ENCODE assay signal across 10 cellular contexts in genomic region chr6:1310628-1311399, GRCh38. TPM values are rescaled to one million over a fixed set of nuclear protein-coding genes. Genes with fewer than 3 reads are reported as not detected.
DNase-seq lines count a peak whose midpoint lies in the region; ATAC-seq, FAIRE-seq and TF ChIP-seq lines count a peak whose summit lies in the region.
"Had no signal": no experiment of that assay in that cellular context is flagged by ENCODE, and none has a peak within 500 bp of the region (broad histone marks: within the 10 kb centered on the region; RNA-seq: fewer than 3 reads in every experiment).

No MANE protein-coding gene starts in this region.

- peaks cover 9% of the 10 kb centered on the region for H3K27me3 ChIP-seq in CD8-positive, alpha-beta memory T cell (ENCODE audit: insufficient read depth, low read length, poor library complexity, severe bottlenecking)
- H3K27me3 ChIP-seq in PC-9 (ENCODE audit: insufficient read depth, low read depth) (no peaks in the 10 kb centered on the region), esophagus squamous epithelium (peaks cover 0 to 71% (median 0%) of the 10 kb centered on the region in 4 donors), pancreas (peaks cover 0 to 13% (median 4%) of the 10 kb centered on the region in 4 donors)

- H2AFZ ChIP-seq in PC-9 = peak overlapping the region; percentile 84

- H3K36me3 Mint-ChIP-seq in CD8-positive, alpha-beta memory T cell = no peaks in the 10 kb centered on the region

- TF ChIP-seq CTCF in PC-9 (conservative IDR thresholded peaks at IDR 0.05) (no peak), esophagus squamous epithelium (IDR thresholded peaks at IDR 0.05) (no peak), pancreas (IDR thresholded peaks at IDR 0.05) (no peak)

- no peaks in the 10 kb centered on the region for H3K9me3 ChIP-seq in CD8-positive, alpha-beta memory T cell (ENCODE audit: low read length)
- H3K9me3 ChIP-seq in PC-9 (ENCODE audit: insufficient read depth, low read depth) = no peaks in the 10 kb centered on the region
- H3K9me3 ChIP-seq in esophagus squamous epithelium = no peaks in the 10 kb centered on the region
- H3K9me3 ChIP-seq in pancreas = no peaks in the 10 kb centered on the region

- FAIRE-seq in pancreas (lab: Jason Lieb, UNC) = no peak

- H3K4me1 ChIP-seq in CD8-positive, alpha-beta memory T cell (ENCODE audit: insufficient read depth, low read length) = no peaks in the 10 kb centered on the region
- H3K4me1 ChIP-seq in PC-9 (replicated peaks; ENCODE audit: insufficient read depth) (peaks cover 7% of the 10 kb centered on the region; the same call in 1 of the 2 replicates), esophagus squamous epithelium (peaks cover 7 to 52% (median 7%) of the 10 kb centered on the region in 3 donors), pancreas (no peaks in the 10 kb centered on the region)

- CTCF ChIA-PET in CD8-positive, alpha-beta memory T cell (lab: Charles Lee) = no interaction called here
- CTCF ChIA-PET in PC-9 (lab: Charles Lee) = interaction anchor here (1.0 to 1.8 kb wide), 3 partner anchors 15 to 70 kb away, joined by 4 to 18 read pairs (median 5); no protein-coding TSS in a partner anchor

- peaks cover 0 to 11% (median 0%) of the 10 kb centered on the region in 5 donors for H3K9me3 Mint-ChIP-seq in CD8-positive, alpha-beta memory T cell

- H3K4me1 Mint-ChIP-seq in CD8-positive, alpha-beta memory T cell = peaks cover 14 to 32% (median 18%) of the 10 kb centered on the region in 3 donors

- intact Hi-C loops in PC-9 (cut with micrococcal nuclease; ENCODE audit: unreplicated experiment) (loop anchor here (1.0 to 2.0 kb wide), 5 partner anchors 24 to 148 kb away; no protein-coding TSS in a partner anchor), esophagus squamous epithelium (cut with DNase I) (no loop called here), pancreas (cut with DNase I) (no loop called here)

- ATAC-seq in pancreas = peak; percentile 49 to 65 (median 62)
- no peak for ATAC-seq in HG02588 (IDR thresholded peaks at IDR 0.05; ENCODE audit: unreplicated experiment)

- H3K27ac ChIP-seq in CD8-positive, alpha-beta memory T cell (ENCODE audit: low read depth, low read length) = no peak overlapping the region
- peak overlapping the region; percentile 90 for H3K27ac ChIP-seq in PC-9
- peak overlapping the region; percentile 88 to 95 (median 92) for H3K27ac ChIP-seq in esophagus squamous epithelium
- H3K27ac ChIP-seq in pancreas = peak overlapping the region; percentile 72 to 90 (median 83)

- peaks cover 64 to 77% of the 10 kb centered on the region in 2 donors for H3K27me3 Mint-ChIP-seq in CD8-positive, alpha-beta memory T cell

- peak overlapping the region; percentile 81 for H3K4me2 ChIP-seq in PC-9

- H3K9me2 ChIP-seq in PC-9 (ENCODE audit: insufficient read depth) = no peaks in the 10 kb centered on the region

- BruUV-seq in PC-9 (replicated peaks; lab: Mats Ljungman, UMichigan) = no TSS peak

- peaks cover 31% of the 10 kb centered on the region for H3K79me2 ChIP-seq in PC-9 (ENCODE audit: low read depth)

- no peak overlapping the region for H3K27ac Mint-ChIP-seq in CD8-positive, alpha-beta memory T cell

- TF ChIP-seq POLR2A in esophagus squamous epithelium (IDR thresholded peaks at IDR 0.05) = no peak

- no peak overlapping the region for H3K4me3 ChIP-seq in CD8-positive, alpha-beta memory T cell (ENCODE audit: low read length)
- peak overlapping the region; percentile 69 for H3K4me3 ChIP-seq in PC-9
- H3K4me3 ChIP-seq in esophagus squamous epithelium = peak overlapping the region; percentile 62 to 75 (median 66)
- H3K4me3 ChIP-seq in pancreas = peak overlapping the region; percentile 31 to 61 (median 48)

- 8 to 10% methylated on average over 22 to 41 of the region's 43 CpGs for WGBS in esophagus squamous epithelium, 2 donors
- WGBS in pancreas, 2 donors = 3% methylated on average over 43 of the region's 43 CpGs

- peaks cover 36% of the 10 kb centered on the region; the same call in 1 of the 2 replicates for H3F3A ChIP-seq in PC-9 (ENCODE audit: insufficient read depth, low read depth)

- POLR2A ChIA-PET in CD8-positive, alpha-beta memory T cell (lab: Charles Lee) = no interaction called here
- POLR2A ChIA-PET in PC-9 (lab: Charles Lee; ENCODE audit: unreplicated experiment) = interaction anchor here (0.5 to 2.6 kb wide), 5 partner anchors 14 to 1196 kb away, joined by 3 to 19 read pairs (median 10); no protein-coding TSS in a partner anchor

- H3K36me3 ChIP-seq in CD8-positive, alpha-beta memory T cell (ENCODE audit: insufficient read depth, low read length) = no peaks in the 10 kb centered on the region
- H3K36me3 ChIP-seq in PC-9 (ENCODE audit: low read depth) (peaks cover 16% of the 10 kb centered on the region; the same call in 1 of the 2 replicates), esophagus squamous epithelium (no peaks in the 10 kb centered on the region), pancreas (no peaks in the 10 kb centered on the region)

- no peak for DNase-seq in CD8-positive, alpha-beta memory T cell
- DNase-seq in PC-9 (peak; percentile 60 to 70), esophagus squamous epithelium (lab: John Stamatoyannopoulos, UW) (no peak), pancreas (peak; percentile 57 to 90 (median 80)), mesenteric fat pad (ENCODE audit: low spot score) (no peak), UCSD-AML1 (lab: John Stamatoyannopoulos, UW; ENCODE audit: unreplicated experiment) (no peak)
- no peak for DNase-seq in effector CD4-positive, alpha-beta T cell
- DNase-seq: OCI-M1 had no signal

- H3K4me3 Mint-ChIP-seq in CD8-positive, alpha-beta memory T cell = peak overlapping the region; percentile 27 to 72 (median 55)

- no peaks in the 10 kb centered on the region for H4K20me1 ChIP-seq in PC-9 (ENCODE audit: insufficient read depth)

RNA-seq across cellular contexts. Expression of gene FOXQ1, which starts 1.1 kb away (rescaled TPM):
- total RNA-seq in CD8-positive, alpha-beta memory T cell = not detected
- not detected for polyA plus RNA-seq in CD8-positive, alpha-beta memory T cell
- total RNA-seq in PC-9 (2021) (55.8 and 57.0 TPM in 2 replicates), esophagus squamous epithelium (10 to 100 TPM in 3 of 4 donors, 1 to 10 TPM in 1; 8.1 to 13.0 (median 10.7) TPM), pancreas (10 to 100 TPM in 1 of 6 donors, 1 to 10 TPM in 5; 1.4 to 14.8 (median 3.9) TPM), mesenteric fat pad (not detected)
- polyA plus RNA-seq in pancreas = 1 to 10 TPM; 1.5 to 2.6 TPM
- total RNA-seq: glomerular endothelial cell had no signal

Comparison
In these comparisons a context has a peak if more than half of its experiments do, and no peak if none do; other contexts are left out.
1. DNase-seq: peak in PC-9 (2 of 2) and pancreas (6 of 6); none in CD8-positive, alpha-beta memory T cell (0 of 5), esophagus squamous epithelium (single experiment), effector CD4-positive, alpha-beta T cell (single experiment), mesenteric fat pad (single experiment) and UCSD-AML1 (single experiment).